In the genomic region with DNA sequence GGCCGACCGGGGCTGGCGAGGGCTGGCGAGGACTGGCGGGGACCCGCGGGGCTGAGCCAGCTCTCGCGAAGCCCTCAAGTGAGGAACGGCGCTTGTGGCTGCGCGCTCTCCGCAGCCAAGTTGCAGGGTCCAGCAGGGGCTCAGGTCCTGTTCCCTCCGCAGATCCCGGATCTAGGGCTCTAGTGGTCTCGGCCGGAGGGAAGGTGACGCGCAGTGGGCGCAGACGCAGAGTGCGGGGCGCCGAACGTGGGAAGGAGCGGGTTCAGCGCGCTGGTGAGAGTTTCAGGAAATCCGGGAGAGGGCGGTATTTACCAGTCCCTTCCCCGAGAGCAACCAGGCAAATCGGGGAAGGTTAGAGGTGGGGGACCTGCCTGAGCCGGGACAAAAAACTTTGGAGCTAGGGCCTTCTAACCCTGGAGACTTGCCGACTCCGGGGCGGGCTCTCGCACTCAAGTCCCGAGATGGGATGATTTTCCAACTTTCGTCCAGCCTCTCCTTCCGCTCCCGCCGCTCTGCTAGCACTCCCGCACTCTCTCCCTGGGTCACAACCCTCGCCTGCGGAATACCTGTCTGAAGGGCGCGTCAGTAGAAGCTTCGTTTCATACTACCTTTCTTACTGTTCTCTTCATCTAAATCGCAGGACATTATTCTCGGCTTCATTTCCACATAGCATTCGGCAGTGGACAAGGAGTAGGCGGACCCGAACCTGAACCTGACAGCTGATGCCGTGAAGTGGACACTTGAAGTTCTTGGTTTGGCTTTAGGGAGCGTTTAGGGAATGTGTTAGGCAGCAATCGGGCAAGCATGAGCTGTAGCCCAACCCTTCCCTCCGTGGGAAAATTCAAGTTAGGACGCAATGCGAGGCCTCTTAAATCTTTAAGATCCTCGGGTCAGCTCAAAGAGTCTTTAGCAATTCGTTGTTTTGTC, we compare ENCODE assay signal across 1 cellular context.
A peak's percentile ranks its signal among the peaks of the same experiment; 100 is the strongest.
TF ChIP-seq lines count a peak whose summit lies in the region.

No MANE protein-coding gene starts in this region.

TF ChIP-seq in HepG2, 621 proteins besides CTCF, POLR2A, EP300 and RAD21 (continued from another document and continues in another):
- TF ChIP-seq, protein P1, sequence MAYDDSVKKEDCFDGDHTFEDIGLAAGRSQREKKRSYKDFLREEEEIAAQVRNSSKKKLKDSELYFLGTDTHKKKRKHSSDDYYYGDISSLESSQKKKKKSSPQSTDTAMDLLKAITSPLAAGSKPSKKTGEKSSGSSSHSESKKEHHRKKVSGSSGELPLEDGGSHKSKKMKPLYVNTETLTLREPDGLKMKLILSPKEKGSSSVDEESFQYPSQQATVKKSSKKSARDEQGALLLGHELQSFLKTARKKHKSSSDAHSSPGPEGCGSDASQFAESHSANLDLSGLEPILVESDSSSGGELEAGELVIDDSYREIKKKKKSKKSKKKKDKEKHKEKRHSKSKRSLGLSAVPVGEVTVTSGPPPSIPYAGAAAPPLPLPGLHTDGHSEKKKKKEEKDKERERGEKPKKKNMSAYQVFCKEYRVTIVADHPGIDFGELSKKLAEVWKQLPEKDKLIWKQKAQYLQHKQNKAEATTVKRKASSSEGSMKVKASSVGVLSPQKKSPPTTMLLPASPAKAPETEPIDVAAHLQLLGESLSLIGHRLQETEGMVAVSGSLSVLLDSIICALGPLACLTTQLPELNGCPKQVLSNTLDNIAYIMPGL (CRISPR knock-in tag; IDR thresholded peaks at IDR 0.05; ENCODE audit: borderline replicate concordance in 1 of 2, low read depth in 1 of 2), result peak; percentile 80 to 82
- TF ChIP-seq ATAD3A (CRISPR knock-in tag; IDR thresholded peaks at IDR 0.05) (no peak; the same call in 1 of the 2 replicates), ZNF33B (CRISPR knock-in tag; IDR thresholded peaks at IDR 0.05) (no peak), ZNF713 (CRISPR knock-in tag; IDR thresholded peaks at IDR 0.05) (no peak), MAFF (IDR thresholded peaks at IDR 0.05; ENCODE audit: low read depth, low read length) (no peak), ZNF34 (CRISPR knock-in tag; IDR thresholded peaks at IDR 0.05; ENCODE audit: borderline replicate concordance) (no peak), ZSCAN31 (CRISPR knock-in tag; IDR thresholded peaks at IDR 0.05; ENCODE audit: low read depth) (no peak), HOXA5 (CRISPR knock-in tag; IDR thresholded peaks at IDR 0.05) (0 out of 2 replicates have a peak, but pooled peaks have one; percentile 21), CREM (IDR thresholded peaks at IDR 0.05) (no peak), CREM (CRISPR knock-in tag; IDR thresholded peaks at IDR 0.05) (no peak), ZNF549 (CRISPR knock-in tag; IDR thresholded peaks at IDR 0.05) (no peak), HNRNPUL1 (IDR thresholded peaks at IDR 0.05; ENCODE audit: low read depth, low read length) (no peak), CBX5 (CRISPR knock-in tag; IDR thresholded peaks at IDR 0.05; ENCODE audit: borderline replicate concordance) (no peak; the same call in 1 of the 2 replicates), ZNF564 (CRISPR knock-in tag; IDR thresholded peaks at IDR 0.05) (0 out of 2 replicates have a peak, but pooled peaks have one; percentile 18), JUN (CRISPR knock-in tag; IDR thresholded peaks at IDR 0.05) (no peak), NONO (IDR thresholded peaks at IDR 0.05) (no peak), NONO (CRISPR knock-in tag; conservative IDR thresholded peaks at IDR 0.05) (no peak), SALL1 (CRISPR knock-in tag; IDR thresholded peaks at IDR 0.05) (peak; percentile 37; the same call in 1 of the 2 replicates), ZNF331 (CRISPR knock-in tag; IDR thresholded peaks at IDR 0.05) (no peak), TAF1 (CRISPR knock-in tag; IDR thresholded peaks at IDR 0.05) (no peak), HNRNPLL (IDR thresholded peaks at IDR 0.05; ENCODE audit: low read depth, low read length, poor library complexity, severe bottlenecking) (peak; percentile 98), SMC3 (IDR thresholded peaks at IDR 0.05; ENCODE audit: low read length) (peak; percentile 73), KDM5A (IDR thresholded peaks at IDR 0.05; ENCODE audit: borderline replicate concordance, low read length) (no peak), HMGA1 (CRISPR knock-in tag; conservative IDR thresholded peaks at IDR 0.05) (no peak), GATAD2A (CRISPR knock-in tag; IDR thresholded peaks at IDR 0.05) (0 out of 2 replicates have a peak, but pooled peaks have one; percentile 17), ZNF232 (CRISPR knock-in tag; IDR thresholded peaks at IDR 0.05; ENCODE audit: borderline replicate concordance) (no peak; the same call in 1 of the 2 replicates), NFKBIZ (CRISPR knock-in tag; IDR thresholded peaks at IDR 0.05) (no peak), ELF4 (CRISPR knock-in tag; IDR thresholded peaks at IDR 0.05; ENCODE audit: borderline replicate concordance) (no peak), ZMYM3 (CRISPR knock-in tag; IDR thresholded peaks at IDR 0.05) (0 out of 2 replicates have a peak, but pooled peaks have one; percentile 26), SMARCC2 (IDR thresholded peaks at IDR 0.05) (no peak), ZFP90 (CRISPR knock-in tag; IDR thresholded peaks at IDR 0.05; ENCODE audit: borderline replicate concordance) (0 out of 2 replicates have a peak, but pooled peaks have one; percentile 85), YY1 (IDR thresholded peaks at IDR 0.05; ENCODE audit: insufficient read depth, insufficient replicate concordance, low read depth, low read length) (peak; percentile 28)
- TF ChIP-seq, protein P2, sequence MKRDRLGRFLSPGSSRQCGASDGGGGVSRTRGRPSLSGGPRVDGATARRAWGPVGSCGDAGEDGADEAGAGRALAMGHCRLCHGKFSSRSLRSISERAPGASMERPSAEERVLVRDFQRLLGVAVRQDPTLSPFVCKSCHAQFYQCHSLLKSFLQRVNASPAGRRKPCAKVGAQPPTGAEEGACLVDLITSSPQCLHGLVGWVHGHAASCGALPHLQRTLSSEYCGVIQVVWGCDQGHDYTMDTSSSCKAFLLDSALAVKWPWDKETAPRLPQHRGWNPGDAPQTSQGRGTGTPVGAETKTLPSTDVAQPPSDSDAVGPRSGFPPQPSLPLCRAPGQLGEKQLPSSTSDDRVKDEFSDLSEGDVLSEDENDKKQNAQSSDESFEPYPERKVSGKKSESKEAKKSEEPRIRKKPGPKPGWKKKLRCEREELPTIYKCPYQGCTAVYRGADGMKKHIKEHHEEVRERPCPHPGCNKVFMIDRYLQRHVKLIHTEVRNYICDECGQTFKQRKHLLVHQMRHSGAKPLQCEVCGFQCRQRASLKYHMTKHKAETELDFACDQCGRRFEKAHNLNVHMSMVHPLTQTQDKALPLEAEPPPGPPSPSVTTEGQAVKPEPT (CRISPR knock-in tag; IDR thresholded peaks at IDR 0.05; ENCODE audit: low read depth), result 0 out of 2 replicates have a peak, but pooled peaks have one; percentile 31
- TF ChIP-seq, protein P3, sequence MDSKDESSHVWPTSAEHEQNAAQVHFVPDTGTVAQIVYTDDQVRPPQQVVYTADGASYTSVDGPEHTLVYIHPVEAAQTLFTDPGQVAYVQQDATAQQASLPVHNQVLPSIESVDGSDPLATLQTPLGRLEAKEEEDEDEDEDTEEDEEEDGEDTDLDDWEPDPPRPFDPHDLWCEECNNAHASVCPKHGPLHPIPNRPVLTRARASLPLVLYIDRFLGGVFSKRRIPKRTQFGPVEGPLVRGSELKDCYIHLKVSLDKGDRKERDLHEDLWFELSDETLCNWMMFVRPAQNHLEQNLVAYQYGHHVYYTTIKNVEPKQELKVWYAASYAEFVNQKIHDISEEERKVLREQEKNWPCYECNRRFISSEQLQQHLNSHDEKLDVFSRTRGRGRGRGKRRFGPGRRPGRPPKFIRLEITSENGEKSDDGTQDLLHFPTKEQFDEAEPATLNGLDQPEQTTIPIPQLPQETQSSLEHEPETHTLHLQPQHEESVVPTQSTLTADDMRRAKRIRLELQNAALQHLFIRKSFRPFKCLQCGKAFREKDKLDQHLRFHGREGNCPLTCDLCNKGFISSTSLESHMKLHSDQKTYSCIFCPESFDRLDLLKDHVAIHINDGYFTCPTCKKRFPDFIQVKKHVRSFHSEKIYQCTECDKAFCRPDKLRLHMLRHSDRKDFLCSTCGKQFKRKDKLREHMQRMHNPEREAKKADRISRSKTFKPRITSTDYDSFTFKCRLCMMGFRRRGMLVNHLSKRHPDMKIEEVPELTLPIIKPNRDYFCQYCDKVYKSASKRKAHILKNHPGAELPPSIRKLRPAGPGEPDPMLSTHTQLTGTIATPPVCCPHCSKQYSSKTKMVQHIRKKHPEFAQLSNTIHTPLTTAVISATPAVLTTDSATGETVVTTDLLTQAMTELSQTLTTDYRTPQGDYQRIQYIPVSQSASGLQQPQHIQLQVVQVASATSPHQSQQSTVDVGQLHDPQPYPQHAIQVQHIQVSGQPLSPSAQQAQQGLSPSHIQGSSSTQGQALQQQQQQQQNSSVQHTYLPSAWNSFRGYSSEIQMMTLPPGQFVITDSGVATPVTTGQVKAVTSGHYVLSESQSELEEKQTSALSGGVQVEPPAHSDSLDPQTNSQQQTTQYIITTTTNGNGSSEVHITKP (CRISPR knock-in tag; IDR thresholded peaks at IDR 0.05; ENCODE audit: low read depth), result no peak
- TF ChIP-seq, protein P4, sequence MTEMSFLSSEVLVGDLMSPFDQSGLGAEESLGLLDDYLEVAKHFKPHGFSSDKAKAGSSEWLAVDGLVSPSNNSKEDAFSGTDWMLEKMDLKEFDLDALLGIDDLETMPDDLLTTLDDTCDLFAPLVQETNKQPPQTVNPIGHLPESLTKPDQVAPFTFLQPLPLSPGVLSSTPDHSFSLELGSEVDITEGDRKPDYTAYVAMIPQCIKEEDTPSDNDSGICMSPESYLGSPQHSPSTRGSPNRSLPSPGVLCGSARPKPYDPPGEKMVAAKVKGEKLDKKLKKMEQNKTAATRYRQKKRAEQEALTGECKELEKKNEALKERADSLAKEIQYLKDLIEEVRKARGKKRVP (CRISPR knock-in tag; IDR thresholded peaks at IDR 0.05), result no peak
- TF ChIP-seq, protein P5, sequence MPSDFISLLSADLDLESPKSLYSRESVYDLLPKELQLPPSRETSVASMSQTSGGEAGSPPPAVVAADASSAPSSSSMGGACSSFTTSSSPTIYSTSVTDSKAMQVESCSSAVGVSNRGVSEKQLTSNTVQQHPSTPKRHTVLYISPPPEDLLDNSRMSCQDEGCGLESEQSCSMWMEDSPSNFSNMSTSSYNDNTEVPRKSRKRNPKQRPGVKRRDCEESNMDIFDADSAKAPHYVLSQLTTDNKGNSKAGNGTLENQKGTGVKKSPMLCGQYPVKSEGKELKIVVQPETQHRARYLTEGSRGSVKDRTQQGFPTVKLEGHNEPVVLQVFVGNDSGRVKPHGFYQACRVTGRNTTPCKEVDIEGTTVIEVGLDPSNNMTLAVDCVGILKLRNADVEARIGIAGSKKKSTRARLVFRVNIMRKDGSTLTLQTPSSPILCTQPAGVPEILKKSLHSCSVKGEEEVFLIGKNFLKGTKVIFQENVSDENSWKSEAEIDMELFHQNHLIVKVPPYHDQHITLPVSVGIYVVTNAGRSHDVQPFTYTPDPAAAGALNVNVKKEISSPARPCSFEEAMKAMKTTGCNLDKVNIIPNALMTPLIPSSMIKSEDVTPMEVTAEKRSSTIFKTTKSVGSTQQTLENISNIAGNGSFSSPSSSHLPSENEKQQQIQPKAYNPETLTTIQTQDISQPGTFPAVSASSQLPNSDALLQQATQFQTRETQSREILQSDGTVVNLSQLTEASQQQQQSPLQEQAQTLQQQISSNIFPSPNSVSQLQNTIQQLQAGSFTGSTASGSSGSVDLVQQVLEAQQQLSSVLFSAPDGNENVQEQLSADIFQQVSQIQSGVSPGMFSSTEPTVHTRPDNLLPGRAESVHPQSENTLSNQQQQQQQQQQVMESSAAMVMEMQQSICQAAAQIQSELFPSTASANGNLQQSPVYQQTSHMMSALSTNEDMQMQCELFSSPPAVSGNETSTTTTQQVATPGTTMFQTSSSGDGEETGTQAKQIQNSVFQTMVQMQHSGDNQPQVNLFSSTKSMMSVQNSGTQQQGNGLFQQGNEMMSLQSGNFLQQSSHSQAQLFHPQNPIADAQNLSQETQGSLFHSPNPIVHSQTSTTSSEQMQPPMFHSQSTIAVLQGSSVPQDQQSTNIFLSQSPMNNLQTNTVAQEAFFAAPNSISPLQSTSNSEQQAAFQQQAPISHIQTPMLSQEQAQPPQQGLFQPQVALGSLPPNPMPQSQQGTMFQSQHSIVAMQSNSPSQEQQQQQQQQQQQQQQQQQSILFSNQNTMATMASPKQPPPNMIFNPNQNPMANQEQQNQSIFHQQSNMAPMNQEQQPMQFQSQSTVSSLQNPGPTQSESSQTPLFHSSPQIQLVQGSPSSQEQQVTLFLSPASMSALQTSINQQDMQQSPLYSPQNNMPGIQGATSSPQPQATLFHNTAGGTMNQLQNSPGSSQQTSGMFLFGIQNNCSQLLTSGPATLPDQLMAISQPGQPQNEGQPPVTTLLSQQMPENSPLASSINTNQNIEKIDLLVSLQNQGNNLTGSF (CRISPR knock-in tag; IDR thresholded peaks at IDR 0.05), result no peak
- TF ChIP-seq, protein P6, sequence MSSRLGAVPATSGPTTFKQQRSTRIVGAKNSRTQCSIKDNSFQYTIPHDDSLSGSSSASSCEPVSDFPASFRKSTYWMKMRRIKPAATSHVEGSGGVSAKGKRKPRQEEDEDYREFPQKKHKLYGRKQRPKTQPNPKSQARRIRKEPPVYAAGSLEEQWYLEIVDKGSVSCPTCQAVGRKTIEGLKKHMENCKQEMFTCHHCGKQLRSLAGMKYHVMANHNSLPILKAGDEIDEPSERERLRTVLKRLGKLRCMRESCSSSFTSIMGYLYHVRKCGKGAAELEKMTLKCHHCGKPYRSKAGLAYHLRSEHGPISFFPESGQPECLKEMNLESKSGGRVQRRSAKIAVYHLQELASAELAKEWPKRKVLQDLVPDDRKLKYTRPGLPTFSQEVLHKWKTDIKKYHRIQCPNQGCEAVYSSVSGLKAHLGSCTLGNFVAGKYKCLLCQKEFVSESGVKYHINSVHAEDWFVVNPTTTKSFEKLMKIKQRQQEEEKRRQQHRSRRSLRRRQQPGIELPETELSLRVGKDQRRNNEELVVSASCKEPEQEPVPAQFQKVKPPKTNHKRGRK (CRISPR knock-in tag; IDR thresholded peaks at IDR 0.05), result no peak
